23 cellular contexts compared by ENCODE assay signal in genomic region chr20:3454821-3455220, GRCh38.
"Had no signal": no experiment of that assay in that cellular context is flagged by ENCODE, and none has a peak within 500 bp of the region (broad histone marks: within the 10 kb centered on the region; RNA-seq: fewer than 3 reads in every experiment).

No MANE protein-coding gene starts in this region.

- DNase-seq: activated B cell treated with CpG ODN at 0.5 μM for 24 hours; activated CD4-positive, alpha-beta memory T cell treated with anti-CD3 and anti-CD28 coated beads for 36 hours; activated CD4-positive, alpha-beta T cell treated with anti-CD3 and anti-CD28 coated beads for 1 hour; activated CD4-positive, alpha-beta T cell treated with anti-CD3 and anti-CD28 coated beads, Interleukin-2, amount 10 ng/mL, durations not matched to agents 7 days and 5 days; activated CD8-positive, alpha-beta memory T cell treated with anti-CD3 and anti-CD28 coated beads for 24 hours; activated effector memory CD4-positive, alpha-beta T cell treated with anti-CD3 and anti-CD28 coated beads, Interleukin-2, amount 50 U/mL, for 16 hours; activated naive CD4-positive, alpha-beta T cell treated with Interleukin-2 at 50 U/mL for 16 hours; activated T-cell treated with anti-CD3 and anti-CD28 coated beads, Interleukin-2, amount 50 U/mL, for 4 hours; brain microvascular endothelial cell; Kasumi-1; NCI-H1048; NCI-H146; NCI-H187 treated with DMSO at 0.1 percent for 48 hours; NCI-H2081 treated with DMSO at 0.1 percent for 48 hours; NCI-H446; NCI-H524; Peyer's patch; SHP77 treated with DMSO at 0.1 percent for 48 hours; T-helper 17 cell; T-helper 9 cell had no signal

- H3K36me3 ChIP-seq: brain microvascular endothelial cell, cardiac muscle cell, Peyer's patch had no signal

- H3K4me3 ChIP-seq: cardiac muscle cell, Peyer's patch had no signal

- H3K9me3 Mint-ChIP-seq: activated B cell treated with CpG ODN at 0.5 μM for 24 hours; activated CD4-positive, alpha-beta memory T cell treated with anti-CD3 and anti-CD28 coated beads for 36 hours; activated CD4-positive, alpha-beta T cell treated with anti-CD3 and anti-CD28 coated beads, Interleukin-2, amount 10 ng/mL, durations not matched to agents 7 days and 5 days; activated T-cell treated with anti-CD3 and anti-CD28 coated beads, Interleukin-2, amount 50 U/mL, for 4 hours had no signal

- H3K4me1 Mint-ChIP-seq: activated B cell treated with CpG ODN at 0.5 μM for 24 hours; activated CD4-positive, alpha-beta T cell treated with anti-CD3 and anti-CD28 coated beads, Interleukin-2, amount 10 ng/mL, durations not matched to agents 7 days and 5 days; T-helper 17 cell had no signal

- H3K4me3 Mint-ChIP-seq: activated B cell treated with CpG ODN at 0.5 μM for 24 hours; activated CD4-positive, alpha-beta memory T cell treated with anti-CD3 and anti-CD28 coated beads for 36 hours; activated CD4-positive, alpha-beta T cell treated with anti-CD3 and anti-CD28 coated beads, Interleukin-2, amount 10 ng/mL, durations not matched to agents 7 days and 5 days; activated naive CD8-positive, alpha-beta T cell; activated T-cell treated with anti-CD3 and anti-CD28 coated beads, Interleukin-2, amount 50 U/mL, for 4 hours; T-helper 17 cell had no signal

- H3K27me3 ChIP-seq: brain microvascular endothelial cell, cardiac muscle cell, Peyer's patch had no signal

- H3K27ac ChIP-seq: brain microvascular endothelial cell, cardiac muscle cell, Peyer's patch had no signal

- H3K27ac Mint-ChIP-seq: activated B cell treated with CpG ODN at 0.5 μM for 24 hours; activated CD4-positive, alpha-beta memory T cell treated with anti-CD3 and anti-CD28 coated beads for 36 hours; activated CD4-positive, alpha-beta T cell treated with anti-CD3 and anti-CD28 coated beads, Interleukin-2, amount 10 ng/mL, durations not matched to agents 7 days and 5 days; activated naive CD8-positive, alpha-beta T cell; T-helper 17 cell had no signal

- ATAC-seq: activated T-cell treated with anti-CD3 and anti-CD28 coated beads, Interleukin-2, amount 50 U/mL, for 4 hours; T-helper 17 cell had no signal

- FAIRE-seq: astrocyte had no signal

- H3K27me3 Mint-ChIP-seq: activated CD4-positive, alpha-beta memory T cell treated with anti-CD3 and anti-CD28 coated beads for 36 hours had no signal

- H3K4me1 ChIP-seq: Peyer's patch had no signal

- H3K9me3 ChIP-seq: Peyer's patch had no signal

- H3K36me3 Mint-ChIP-seq: activated CD4-positive, alpha-beta memory T cell treated with anti-CD3 and anti-CD28 coated beads for 36 hours; activated naive CD8-positive, alpha-beta T cell had no signal
